Comparison of ENCODE assay signal across 25 cellular contexts in the genomic region with DNA sequence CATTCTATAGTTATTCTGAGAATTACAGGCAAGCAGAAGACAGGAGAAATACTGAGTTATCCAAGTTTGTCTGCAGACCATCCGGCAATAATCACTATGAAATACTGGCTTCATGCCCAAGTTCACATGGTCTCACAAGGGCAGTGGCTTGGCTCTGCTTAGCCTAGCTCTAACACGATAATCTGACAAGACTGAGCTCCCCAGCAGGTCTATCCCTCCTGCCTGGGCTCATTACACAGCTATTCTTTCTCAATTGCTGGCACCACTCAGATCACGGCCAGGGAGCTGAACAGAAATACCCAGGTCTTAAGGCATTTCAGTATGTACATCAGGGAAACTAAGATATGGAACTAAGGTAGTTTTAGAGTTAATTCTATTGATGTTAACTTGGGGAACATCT.
DNase-seq lines count a peak whose midpoint lies in the region; ATAC-seq and TF ChIP-seq lines count a peak whose summit lies in the region.
"Had no signal": no experiment of that assay in that cellular context is flagged by ENCODE, and none has a peak within 500 bp of the region (broad histone marks: within the 10 kb centered on the region; RNA-seq: fewer than 3 reads in every experiment).

No MANE protein-coding gene starts in this region.

- no peaks in the 10 kb centered on the region for H3K27me3 Mint-ChIP-seq in CD14-positive monocyte (ENCODE audit: low read depth in 3 of 3)
- H3K27me3 Mint-ChIP-seq: activated CD4-positive, alpha-beta memory T cell treated with anti-CD3 and anti-CD28 coated beads for 36 hours; stimulated activated memory B cell treated with anti-CD40 and anti-IgM and Interleukin-4, amounts not matched to agents 10 μg/mL and 1 μg/mL and 100 μg/mL, for 72 hours had no signal

- no peak overlapping the region for H3K27ac Mint-ChIP-seq in CD14-positive monocyte
- H3K27ac Mint-ChIP-seq: activated CD4-positive, alpha-beta memory T cell treated with anti-CD3 and anti-CD28 coated beads for 36 hours; stimulated activated memory B cell treated with anti-CD40 and anti-IgM and Interleukin-4, amounts not matched to agents 10 μg/mL and 1 μg/mL and 100 μg/mL, for 72 hours had no signal

- 60% methylated on average over 2 of the region's 3 CpGs for WGBS in mesenchymal stem cell

- no peak overlapping the region for H3K4me2 ChIP-seq in mesenchymal stem cell (ENCODE audit: low read length, poor library complexity, severe bottlenecking)

- H2BK12ac ChIP-seq in mesenchymal stem cell (ENCODE audit: low read length in 2 of 2) = no peak overlapping the region

- no peak overlapping the region for H2BK15ac ChIP-seq in mesenchymal stem cell (ENCODE audit: low read depth, poor library complexity, severe bottlenecking)

- H3K27me3 ChIP-seq in mesenchymal stem cell (ENCODE audit: control insufficient read depth in 1 of 2, insufficient read depth in 1 of 2, low read length in 2 of 2) = no peaks in the 10 kb centered on the region
- H3K27me3 ChIP-seq: gastroesophageal sphincter had no signal

- no peaks in the 10 kb centered on the region for H3K4me1 Mint-ChIP-seq in CD14-positive monocyte
- H3K4me1 Mint-ChIP-seq: stimulated activated memory B cell treated with anti-CD40 and anti-IgM and Interleukin-4, amounts not matched to agents 10 μg/mL and 1 μg/mL and 100 μg/mL, for 72 hours had no signal

- H3K9me3 ChIP-seq in mesenchymal stem cell (ENCODE audit: control insufficient read depth, low read length) = no peaks in the 10 kb centered on the region
- H3K9me3 ChIP-seq: gastroesophageal sphincter had no signal

- H3K27ac ChIP-seq in mesenchymal stem cell (ENCODE audit: low read length, poor library complexity, severe bottlenecking) = no peak overlapping the region
- H3K27ac ChIP-seq: gastroesophageal sphincter had no signal

- H3K23ac ChIP-seq in mesenchymal stem cell (ENCODE audit: low read length in 2 of 2) = no peak overlapping the region

- H3K14ac ChIP-seq in mesenchymal stem cell (ENCODE audit: low read length in 2 of 2) = no peak overlapping the region

- H2BK5ac ChIP-seq in mesenchymal stem cell (ENCODE audit: low read depth, low read length, poor library complexity, severe bottlenecking) = no peak overlapping the region

- no peak for TF ChIP-seq CTCF in astrocyte of the spinal cord (IDR thresholded peaks at IDR 0.05; ENCODE audit: low read depth, low read length)
- TF ChIP-seq CTCF in CD14-positive monocyte (IDR thresholded peaks at IDR 0.05) = no peak

- H2AFZ ChIP-seq in mesenchymal stem cell (ENCODE audit: low read depth, low read length) = no peak overlapping the region

- no peaks in the 10 kb centered on the region for H3K4me1 ChIP-seq in mesenchymal stem cell (ENCODE audit: control insufficient read depth, insufficient read depth, low read depth, low read length)

- no peaks in the 10 kb centered on the region for H3K36me3 ChIP-seq in mesenchymal stem cell (ENCODE audit: control insufficient read depth in 1 of 2, insufficient read depth in 2 of 2, low read depth in 1 of 2, low read length in 2 of 2)
- H3K36me3 ChIP-seq: gastroesophageal sphincter had no signal

- no peak overlapping the region for H2AK5ac ChIP-seq in mesenchymal stem cell (ENCODE audit: low read length, severe bottlenecking)

- peaks cover 0 to 3% (median 0%) of the 10 kb centered on the region in 7 donors for H3K9me3 Mint-ChIP-seq in CD14-positive monocyte

- no peak overlapping the region for H3K4me3 ChIP-seq in astrocyte of the spinal cord (ENCODE audit: low read depth, low read length)
- H3K4me3 ChIP-seq in mesenchymal stem cell (ENCODE audit: insufficient read depth in 1 of 2, low read depth in 1 of 2, low read length in 2 of 2) = peak overlapping the region in 1 of 2 experiments; percentile 10
- H3K4me3 ChIP-seq: gastroesophageal sphincter, K562 had no signal

- no peaks in the 10 kb centered on the region for H3K79me1 ChIP-seq in mesenchymal stem cell (replicated peaks; ENCODE audit: low read length, poor library complexity, severe bottlenecking)

- H4K8ac ChIP-seq in mesenchymal stem cell (ENCODE audit: low read length) = no peak overlapping the region

- no peak overlapping the region for H2BK120ac ChIP-seq in mesenchymal stem cell (ENCODE audit: low read depth, low read length)

- H3K4me3 Mint-ChIP-seq in CD14-positive monocyte = no peak overlapping the region
- H3K4me3 Mint-ChIP-seq: activated CD4-positive, alpha-beta memory T cell treated with anti-CD3 and anti-CD28 coated beads for 36 hours; stimulated activated memory B cell treated with anti-CD40 and anti-IgM and Interleukin-4, amounts not matched to agents 10 μg/mL and 1 μg/mL and 100 μg/mL, for 72 hours had no signal

- ATAC-seq in left ventricle myocardium superior = peak; percentile 75
- peak; percentile 30 for ATAC-seq in sciatic nerve
- ATAC-seq: activated CD4-positive, CD25-positive, alpha-beta regulatory T cell treated with anti-CD3 and anti-CD28 coated beads, Interleukin-2, amount 50 U/mL, for 24 hours; gastroesophageal sphincter; K562; stimulated activated memory B cell treated with anti-CD40 and anti-IgM and Interleukin-4, amounts not matched to agents 10 μg/mL and 1 μg/mL and 100 μg/mL, for 72 hours had no signal

- H3K36me3 Mint-ChIP-seq in CD14-positive monocyte = no peaks in the 10 kb centered on the region
- H3K36me3 Mint-ChIP-seq: activated CD4-positive, alpha-beta memory T cell treated with anti-CD3 and anti-CD28 coated beads for 36 hours; stimulated activated memory B cell treated with anti-CD40 and anti-IgM and Interleukin-4, amounts not matched to agents 10 μg/mL and 1 μg/mL and 100 μg/mL, for 72 hours had no signal

- no peak overlapping the region for H3K9ac ChIP-seq in mesenchymal stem cell (ENCODE audit: low read length)

- no peak overlapping the region for H3K4ac ChIP-seq in mesenchymal stem cell (ENCODE audit: low read depth in 1 of 2, low read length in 2 of 2)

- in situ Hi-C loops in astrocyte of the spinal cord (cut with HindIII; ENCODE audit: low sequenced_read_pairs) = no loop called here

- no peak overlapping the region for H4K91ac ChIP-seq in mesenchymal stem cell (ENCODE audit: low read length)

- peak; percentile 49 for DNase-seq in NCI-H82 (lab: John Stamatoyannopoulos, UW)
- DNase-seq in NCI-H82 treated with DMSO at 0.1 percent for 48 hours (lab: John Stamatoyannopoulos, UW; ENCODE audit: unreplicated experiment) = no peak
- DNase-seq in astrocyte of the spinal cord (ENCODE audit: low read depth, low spot score) = peak; percentile 29
- DNase-seq in left ventricle myocardium superior = no peak
- no peak for DNase-seq in sciatic nerve (ENCODE audit: low spot score)
- DNase-seq in SKM-1 treated with dmso at 0.1 percent for 144 hours (lab: John Stamatoyannopoulos, UW; ENCODE audit: unreplicated experiment) = no peak
- no peak for DNase-seq in mesenchymal stem cell
- no peak for DNase-seq in CD14-positive monocyte (ENCODE audit: low spot score)
- DNase-seq: activated CD4-positive, alpha-beta memory T cell treated with anti-CD3 and anti-CD28 coated beads for 36 hours; activated CD8-positive, alpha-beta memory T cell treated with anti-CD3 and anti-CD28 coated beads, Interleukin-2, amount 50 U/mL, for 48 hours; activated gamma-delta T cell; AML-193; DMS53; effector CD8-positive, alpha-beta T cell; erythroblast; mammary epithelial cell; NCI-H1436 treated with DMSO at 0.1 percent for 48 hours; NCI-H2107; NCI-H510A treated with DMSO at 0.1 percent for 48 hours; stimulated activated CD4-positive, alpha-beta T cell treated with anti-CD3 and anti-CD28 coated beads, Interleukin-2, amount 100 ng/mL, for 48 hours; SW 1271 had no signal

- no peak overlapping the region for H3K18ac ChIP-seq in mesenchymal stem cell (ENCODE audit: low read depth in 1 of 2, low read length in 2 of 2)

- intact Hi-C loops in left ventricle myocardium superior (cut with micrococcal nuclease) (no loop called here), sciatic nerve (cut with DNase I) (no loop called here), CD14-positive monocyte (cut with micrococcal nuclease) (no loop called here)

Comparison
In these comparisons a context has a peak if more than half of its experiments do, and no peak if none do; other contexts are left out.
1. DNase-seq: peak in NCI-H82 (single experiment) and astrocyte of the spinal cord (single experiment); none in NCI-H82 treated with DMSO at 0.1 percent for 48 hours (single experiment), left ventricle myocardium superior (single experiment), sciatic nerve (single experiment), SKM-1 treated with dmso at 0.1 percent for 144 hours (single experiment), mesenchymal stem cell (single experiment) and CD14-positive monocyte (single experiment).